ENCODE assay signal across 8 cellular contexts in the genomic region with DNA sequence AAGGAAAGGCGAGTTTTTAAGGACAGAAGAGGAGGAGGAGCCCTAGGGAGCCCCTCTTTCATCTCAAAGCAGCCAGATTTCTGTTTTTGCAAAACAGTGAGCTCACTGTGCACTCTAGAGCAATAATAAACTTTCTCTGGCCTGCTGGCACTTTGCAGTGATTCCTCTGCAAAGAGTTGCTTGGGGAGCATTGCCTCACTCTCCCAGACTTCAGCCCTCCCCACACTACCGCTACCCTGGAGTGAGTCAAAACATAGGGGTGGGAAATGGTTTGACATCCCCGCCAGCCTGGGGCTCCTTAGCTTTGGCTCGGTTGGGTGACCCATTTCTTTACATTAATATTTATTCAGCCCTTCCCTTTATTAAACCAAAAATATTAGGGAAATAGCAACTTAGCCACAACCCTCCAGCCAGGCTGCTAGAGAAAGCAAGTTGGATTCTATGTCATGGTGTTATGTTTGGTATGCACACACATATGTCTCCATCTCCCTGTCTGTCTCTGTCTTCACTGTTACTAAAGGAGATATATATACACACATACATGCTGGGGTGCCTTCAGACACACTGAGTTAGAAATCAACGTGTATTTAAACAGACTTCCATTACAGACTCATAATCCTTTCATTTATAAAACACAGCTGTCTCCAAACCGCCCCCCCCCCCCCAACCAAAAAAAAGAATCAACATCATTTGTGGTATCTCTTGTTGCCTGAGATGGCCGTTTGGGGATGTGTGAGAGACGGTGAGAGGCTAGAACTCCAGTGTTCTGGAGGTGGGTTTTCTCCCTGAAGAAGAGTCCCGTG. TPM values are rescaled to one million over a fixed set of nuclear protein-coding genes. Genes with fewer than 3 reads are reported as not detected.
DNase-seq lines count a peak whose midpoint lies in the region; ATAC-seq and TF ChIP-seq lines count a peak whose summit lies in the region.

No MANE protein-coding gene starts in this region.

- peaks cover 11% of the 10 kb centered on the region for H4K20me1 ChIP-seq in smooth muscle cell (ENCODE audit: low read depth)

- H3K27ac ChIP-seq in HUES6 (ENCODE audit: low read depth, low read length): peak overlapping the region; percentile 92; the same call in 1 of the 2 replicates
- H3K27ac ChIP-seq in heart right ventricle: peak overlapping the region; percentile 99 to 100 (median 100)
- H3K27ac ChIP-seq in smooth muscle cell (ENCODE audit: low read depth): peak overlapping the region; percentile 96

- POLR2A ChIA-PET in activated CD4-positive, alpha-beta memory T cell treated with anti-CD3 and anti-CD28 coated beads, Interleukin-2, amount 10 ng/mL, durations not matched to agents 7 days and 5 days (lab: Charles Lee): interaction anchor here (0.7 to 13.6 kb wide), 11 partner anchors 8 to 123 kb away, joined by 3 to 229 read pairs (median 3); no protein-coding TSS in a partner anchor
- POLR2A ChIA-PET in HEK293T (lab: Yijun Ruan, JAX): interaction anchor here (0.9 to 8.8 kb wide), 5 partner anchors 8 to 76 kb away, joined by 3 to 94 read pairs (median 4); no protein-coding TSS in a partner anchor

- H3K9me3 ChIP-seq in HUES6 (ENCODE audit: control insufficient read depth, insufficient read depth, low read depth, low read length): no peaks in the 10 kb centered on the region
- no peaks in the 10 kb centered on the region for H3K9me3 ChIP-seq in heart right ventricle
- H3K9me3 ChIP-seq in smooth muscle cell (replicated peaks; ENCODE audit: low read depth): no peaks in the 10 kb centered on the region

- peaks cover 62% of the 10 kb centered on the region for H3K4me1 Mint-ChIP-seq in activated CD4-positive, alpha-beta memory T cell treated with anti-CD3 and anti-CD28 coated beads, Interleukin-2, amount 10 ng/mL, durations not matched to agents 7 days and 5 days

- no peaks in the 10 kb centered on the region for H3K27me3 ChIP-seq in HUES6 (ENCODE audit: control insufficient read depth, insufficient read depth, low read length)
- no peaks in the 10 kb centered on the region for H3K27me3 ChIP-seq in heart right ventricle
- H3K27me3 ChIP-seq in smooth muscle cell (ENCODE audit: low read depth): no peaks in the 10 kb centered on the region

- intact Hi-C loops in heart right ventricle (cut with DNase I): no loop called here

- no peak for TF ChIP-seq CTCF in heart right ventricle (IDR thresholded peaks at IDR 0.05)
- TF ChIP-seq CTCF in smooth muscle cell (IDR thresholded peaks at IDR 0.05; ENCODE audit: borderline replicate concordance, insufficient read depth, poor library complexity, severe bottlenecking): no peak

- H3K36me3 ChIP-seq in HUES6 (ENCODE audit: control insufficient read depth, insufficient read depth, low read length) (no peaks in the 10 kb centered on the region), heart right ventricle (no peaks in the 10 kb centered on the region), smooth muscle cell (ENCODE audit: low read depth) (no peaks in the 10 kb centered on the region)

- H3K4me3 ChIP-seq in HUES6 (ENCODE audit: low read depth, low read length): peak overlapping the region; percentile 57; the same call in 1 of the 2 replicates
- H3K4me3 ChIP-seq in heart right ventricle: peak overlapping the region in 3 of 10 donors; percentile 63 to 66 (median 66)
- H3K4me3 ChIP-seq in smooth muscle cell: no peak overlapping the region

- 32 to 33% methylated on average over 9 of the region's 9 CpGs for WGBS in heart right ventricle, 2 donors
- WGBS in smooth muscle cell (ENCODE audit: low lambda C conversion rate): 10% methylated on average over 9 of the region's 9 CpGs

- peak overlapping the region; percentile 87 for H3K4me2 ChIP-seq in smooth muscle cell

- H3F3A ChIP-seq in smooth muscle cell (ENCODE audit: low read depth): peaks cover 32% of the 10 kb centered on the region

- peaks cover 13% of the 10 kb centered on the region for H3K36me3 Mint-ChIP-seq in activated CD4-positive, alpha-beta memory T cell treated with anti-CD3 and anti-CD28 coated beads, Interleukin-2, amount 10 ng/mL, durations not matched to agents 7 days and 5 days (ENCODE audit: low read depth)

- H3K9me3 Mint-ChIP-seq in activated CD4-positive, alpha-beta memory T cell treated with anti-CD3 and anti-CD28 coated beads, Interleukin-2, amount 10 ng/mL, durations not matched to agents 7 days and 5 days: no peaks in the 10 kb centered on the region

- peaks cover 42% of the 10 kb centered on the region for H3K4me1 ChIP-seq in HUES6 (ENCODE audit: control insufficient read depth, insufficient read depth, low read length)
- peaks cover 22 to 74% (median 61%) of the 10 kb centered on the region in 9 donors for H3K4me1 ChIP-seq in heart right ventricle
- peaks cover 34% of the 10 kb centered on the region for H3K4me1 ChIP-seq in smooth muscle cell (ENCODE audit: low read depth)

- peak overlapping the region; percentile 85 for H3K4me3 Mint-ChIP-seq in activated CD4-positive, alpha-beta memory T cell treated with anti-CD3 and anti-CD28 coated beads, Interleukin-2, amount 10 ng/mL, durations not matched to agents 7 days and 5 days

- H2AFZ ChIP-seq in smooth muscle cell (ENCODE audit: low read depth): no peak overlapping the region

- no peak for ATAC-seq in heart right ventricle
- ATAC-seq in HG02678 (IDR thresholded peaks at IDR 0.05; ENCODE audit: unreplicated experiment): no peak

- no peaks in the 10 kb centered on the region for H3K27me3 Mint-ChIP-seq in activated CD4-positive, alpha-beta memory T cell treated with anti-CD3 and anti-CD28 coated beads, Interleukin-2, amount 10 ng/mL, durations not matched to agents 7 days and 5 days

- H3K79me2 ChIP-seq in smooth muscle cell (ENCODE audit: low read depth): peaks cover 20% of the 10 kb centered on the region

- H3K9ac ChIP-seq in HUES6 (ENCODE audit: low read length) (peak overlapping the region; percentile 94), smooth muscle cell (ENCODE audit: low read depth) (peak overlapping the region; percentile 83)

- H3K27ac Mint-ChIP-seq in activated CD4-positive, alpha-beta memory T cell treated with anti-CD3 and anti-CD28 coated beads, Interleukin-2, amount 10 ng/mL, durations not matched to agents 7 days and 5 days: peak overlapping the region; percentile 94

- CTCF ChIA-PET in activated CD4-positive, alpha-beta memory T cell treated with anti-CD3 and anti-CD28 coated beads, Interleukin-2, amount 10 ng/mL, durations not matched to agents 7 days and 5 days (lab: Charles Lee): interaction anchor here (0.7 to 4.2 kb wide), 6 partner anchors 16 to 76 kb away, joined by 3 to 18 read pairs (median 4); no protein-coding TSS in a partner anchor
- CTCF ChIA-PET in HEK293T (lab: Yijun Ruan, JAX): interaction anchor here (0.6 to 0.8 kb wide), 3 partner anchors 21 to 114 kb away, joined by 3 to 4 read pairs (median 3); no protein-coding TSS in a partner anchor

- no peak for DNase-seq in activated CD4-positive, alpha-beta memory T cell treated with anti-CD3 and anti-CD28 coated beads, Interleukin-2, amount 10 ng/mL, durations not matched to agents 7 days and 5 days
- DNase-seq in heart right ventricle: peak in 1 of 2 donors; percentile 38
- no peak for DNase-seq in smooth muscle cell (lab: John Stamatoyannopoulos, UW; ENCODE audit: unreplicated experiment)
- no peak for DNase-seq in NCI-H1436 treated with DMSO at 0.1 percent for 48 hours (lab: John Stamatoyannopoulos, UW)
- DNase-seq in HEK293T (ENCODE audit: extremely low spot score): no peak
- DNase-seq in activated effector memory CD4-positive, alpha-beta T cell treated with Interleukin-2 at 50 U/mL for 16 hours: no peak

TF ChIP-seq in HEK293T, 16 proteins besides CTCF, POLR2A, EP300 and RAD21:
- TF ChIP-seq ELF4 (IDR thresholded peaks at IDR 0.05): no peak
- no peak for TF ChIP-seq ARNT (IDR thresholded peaks at IDR 0.05)
- no peak for TF ChIP-seq CTBP1 (IDR thresholded peaks at IDR 0.05; ENCODE audit: borderline replicate concordance)
- TF ChIP-seq FOXA1 (IDR thresholded peaks at IDR 0.05): no peak
TF ChIP-seq in HEK293T: peak in this region for 0.

RNA-seq across cellular contexts. Expression of gene IRF2BPL, which starts 3.4 kb away (rescaled TPM):
- 10 to 100 TPM; 39.0 to 39.3 TPM for total RNA-seq in activated CD4-positive, alpha-beta memory T cell treated with anti-CD3 and anti-CD28 coated beads, Interleukin-2, amount 10 ng/mL, durations not matched to agents 7 days and 5 days
- total RNA-seq in heart right ventricle (10 to 100 TPM; 25.1 to 66.6 (median 36.4) TPM), smooth muscle cell (33.2 and 33.9 TPM in 2 replicates)
- polyA plus RNA-seq in heart right ventricle (10 to 100 TPM in 1 of 2 donors, 1 to 10 TPM in 1; 6.6 to 15.4 TPM), smooth muscle cell (58.0 and 66.3 TPM in 2 replicates)
